9 cellular contexts compared by ENCODE assay signal in the genomic region with DNA sequence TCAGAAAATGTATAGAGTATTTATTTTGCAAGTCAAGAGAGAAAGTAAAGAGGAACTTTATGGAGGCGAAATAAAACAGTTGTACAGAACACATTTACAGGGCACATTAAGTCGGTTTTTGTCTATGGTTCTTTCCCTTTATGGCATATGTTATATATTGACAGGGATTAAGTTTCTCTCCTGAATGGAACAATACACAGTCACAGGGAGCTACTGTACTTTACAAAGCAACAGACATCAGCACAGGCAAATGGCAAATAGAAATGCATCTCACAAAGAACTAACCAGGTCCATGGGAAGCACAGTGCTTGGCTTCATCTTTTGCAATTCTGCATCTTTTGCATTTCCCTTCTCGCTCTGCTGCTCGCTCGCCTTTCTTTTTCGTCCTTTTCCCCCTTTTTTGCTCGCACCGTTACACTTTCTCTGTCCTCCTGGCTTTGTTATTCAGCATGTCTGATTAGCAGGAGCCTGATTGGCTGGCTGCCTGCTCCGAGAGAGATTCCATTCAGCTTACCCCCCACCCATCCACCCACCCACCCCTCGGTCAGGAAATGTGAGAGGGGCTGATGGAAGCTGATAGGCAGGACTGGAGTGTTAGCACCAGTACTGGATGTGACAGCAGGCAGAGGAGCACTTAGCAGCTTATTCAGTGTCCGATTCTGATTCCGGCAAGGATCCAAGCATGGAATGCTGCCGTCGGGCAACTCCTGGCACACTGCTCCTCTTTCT. TPM values are rescaled to one million over a fixed set of nuclear protein-coding genes. Genes with fewer than 3 reads are reported as not detected.
A peak's percentile ranks its signal among the peaks of the same experiment; 100 is the strongest.
DNase-seq lines count a peak whose midpoint lies in the region; ATAC-seq, FAIRE-seq and TF ChIP-seq lines count a peak whose summit lies in the region.
"Had no signal": no experiment of that assay in that cellular context is flagged by ENCODE, and none has a peak within 500 bp of the region (broad histone marks: within the 10 kb centered on the region; RNA-seq: fewer than 3 reads in every experiment).

A gene with protein sequence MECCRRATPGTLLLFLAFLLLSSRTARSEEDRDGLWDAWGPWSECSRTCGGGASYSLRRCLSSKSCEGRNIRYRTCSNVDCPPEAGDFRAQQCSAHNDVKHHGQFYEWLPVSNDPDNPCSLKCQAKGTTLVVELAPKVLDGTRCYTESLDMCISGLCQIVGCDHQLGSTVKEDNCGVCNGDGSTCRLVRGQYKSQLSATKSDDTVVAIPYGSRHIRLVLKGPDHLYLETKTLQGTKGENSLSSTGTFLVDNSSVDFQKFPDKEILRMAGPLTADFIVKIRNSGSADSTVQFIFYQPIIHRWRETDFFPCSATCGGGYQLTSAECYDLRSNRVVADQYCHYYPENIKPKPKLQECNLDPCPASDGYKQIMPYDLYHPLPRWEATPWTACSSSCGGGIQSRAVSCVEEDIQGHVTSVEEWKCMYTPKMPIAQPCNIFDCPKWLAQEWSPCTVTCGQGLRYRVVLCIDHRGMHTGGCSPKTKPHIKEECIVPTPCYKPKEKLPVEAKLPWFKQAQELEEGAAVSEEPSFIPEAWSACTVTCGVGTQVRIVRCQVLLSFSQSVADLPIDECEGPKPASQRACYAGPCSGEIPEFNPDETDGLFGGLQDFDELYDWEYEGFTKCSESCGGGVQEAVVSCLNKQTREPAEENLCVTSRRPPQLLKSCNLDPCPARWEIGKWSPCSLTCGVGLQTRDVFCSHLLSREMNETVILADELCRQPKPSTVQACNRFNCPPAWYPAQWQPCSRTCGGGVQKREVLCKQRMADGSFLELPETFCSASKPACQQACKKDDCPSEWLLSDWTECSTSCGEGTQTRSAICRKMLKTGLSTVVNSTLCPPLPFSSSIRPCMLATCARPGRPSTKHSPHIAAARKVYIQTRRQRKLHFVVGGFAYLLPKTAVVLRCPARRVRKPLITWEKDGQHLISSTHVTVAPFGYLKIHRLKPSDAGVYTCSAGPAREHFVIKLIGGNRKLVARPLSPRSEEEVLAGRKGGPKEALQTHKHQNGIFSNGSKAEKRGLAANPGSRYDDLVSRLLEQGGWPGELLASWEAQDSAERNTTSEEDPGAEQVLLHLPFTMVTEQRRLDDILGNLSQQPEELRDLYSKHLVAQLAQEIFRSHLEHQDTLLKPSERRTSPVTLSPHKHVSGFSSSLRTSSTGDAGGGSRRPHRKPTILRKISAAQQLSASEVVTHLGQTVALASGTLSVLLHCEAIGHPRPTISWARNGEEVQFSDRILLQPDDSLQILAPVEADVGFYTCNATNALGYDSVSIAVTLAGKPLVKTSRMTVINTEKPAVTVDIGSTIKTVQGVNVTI (N-terminal part only) (plus strand): TSS at position 603 of the 729 bp plus-strand sequence. CDS start 80 bp downstream, at position 683.

- H3K27ac Mint-ChIP-seq in stimulated activated memory B cell treated with anti-CD40 and anti-IgM and Interleukin-4, amounts not matched to agents 10 μg/mL and 1 μg/mL and 100 μg/mL, for 72 hours, result no peak within 1 kb of the TSS

- intact Hi-C loops in right cardiac atrium (cut with DNase I), result no loop called here

- H3K27me3 ChIP-seq in WERI-Rb-1 (ENCODE audit: insufficient read depth, low read depth, severe bottlenecking) (no peaks in the 10 kb centered on the region), right cardiac atrium (ENCODE audit: control insufficient read depth, insufficient read depth) (no peaks in the 10 kb centered on the region)

- H3K36me3 Mint-ChIP-seq in stimulated activated memory B cell treated with anti-CD40 and anti-IgM and Interleukin-4, amounts not matched to agents 10 μg/mL and 1 μg/mL and 100 μg/mL, for 72 hours, result no peaks in the 10 kb centered on the region

- H3K27ac ChIP-seq in WERI-Rb-1 (no peak within 1 kb of the TSS), right cardiac atrium (ENCODE audit: low read length) (no peak within 1 kb of the TSS)

- no peaks in the 10 kb centered on the region for H3K9me3 ChIP-seq in WERI-Rb-1 (ENCODE audit: severe bottlenecking)
- H3K9me3 ChIP-seq in right cardiac atrium (ENCODE audit: control insufficient read depth, low read length), result no peaks in the 10 kb centered on the region

- peaks cover 3% of the 10 kb centered on the region for H3K9me3 Mint-ChIP-seq in stimulated activated memory B cell treated with anti-CD40 and anti-IgM and Interleukin-4, amounts not matched to agents 10 μg/mL and 1 μg/mL and 100 μg/mL, for 72 hours

- 8% methylated on average over 14 of the region's 14 CpGs for WGBS in right cardiac atrium

- DNase-seq in H54 (ENCODE audit: insufficient read length, low spot score) (peak; percentile 22), WERI-Rb-1 (peak; percentile 28), right cardiac atrium (peak; percentile 46 to 82 (median 70)), retina (peak; percentile 78), DMS53 treated with DMSO at 0.1 percent for 48 hours (lab: John Stamatoyannopoulos, UW; ENCODE audit: unreplicated experiment) (no peak), MV-4-11 (lab: John Stamatoyannopoulos, UW) (no peak)

- H3K27me3 Mint-ChIP-seq in stimulated activated memory B cell treated with anti-CD40 and anti-IgM and Interleukin-4, amounts not matched to agents 10 μg/mL and 1 μg/mL and 100 μg/mL, for 72 hours, result no peaks in the 10 kb centered on the region

- no peak for FAIRE-seq in H54 (lab: Jason Lieb, UNC)

- H3K4me1 ChIP-seq in right cardiac atrium (ENCODE audit: control insufficient read depth, insufficient read depth, low read length), result peaks cover 2% of the 10 kb centered on the region

- H3K4me1 Mint-ChIP-seq in stimulated activated memory B cell treated with anti-CD40 and anti-IgM and Interleukin-4, amounts not matched to agents 10 μg/mL and 1 μg/mL and 100 μg/mL, for 72 hours, result no peaks in the 10 kb centered on the region

- no peaks in the 10 kb centered on the region for H3K36me3 ChIP-seq in WERI-Rb-1

- H3K4me3 ChIP-seq in WERI-Rb-1 (ENCODE audit: low read depth, low read length) (peak within 1 kb of the TSS; percentile 9; the same call in 1 of the 2 replicates), right cardiac atrium (ENCODE audit: low read length) (peak within 1 kb of the TSS; percentile 50)

- no peak within 1 kb of the TSS for H3K4me3 Mint-ChIP-seq in stimulated activated memory B cell treated with anti-CD40 and anti-IgM and Interleukin-4, amounts not matched to agents 10 μg/mL and 1 μg/mL and 100 μg/mL, for 72 hours

- peak; percentile 27; the same call in 1 of the 2 replicates for TF ChIP-seq POLR2A in H54 (IDR thresholded peaks at IDR 0.05; ENCODE audit: low read depth, low read length)

- ATAC-seq in right cardiac atrium (peak; percentile 88 to 89), GM21447 (IDR thresholded peaks at IDR 0.05; ENCODE audit: unreplicated experiment) (no peak)
- ATAC-seq in stimulated activated memory B cell treated with anti-CD40 and anti-IgM and Interleukin-4, amounts not matched to agents 10 μg/mL and 1 μg/mL and 100 μg/mL, for 72 hours, result no peak
- ATAC-seq: HCT116 had no signal

- no peak for TF ChIP-seq CTCF in WERI-Rb-1 (IDR thresholded peaks at IDR 0.05; ENCODE audit: low read depth, low read length)

RNA-seq across cellular contexts. Expression of the gene that starts here (rescaled TPM):
- total RNA-seq in right cardiac atrium, result 1 to 10 TPM; 2.2 to 5.0 (median 4.0) TPM
- polyA plus RNA-seq in right cardiac atrium, result 1.2 TPM

Comparison
In these comparisons a context has a peak if more than half of its experiments do, and no peak if none do; other contexts are left out.
1. DNase-seq: peak in H54 (single experiment), WERI-Rb-1 (single experiment), right cardiac atrium (3 of 3) and retina (single experiment); none in DMS53 treated with DMSO at 0.1 percent for 48 hours (single experiment) and MV-4-11 (single experiment).
2. ATAC-seq: peak in right cardiac atrium (2 of 2); none in stimulated activated memory B cell treated with anti-CD40 and anti-IgM and Interleukin-4, amounts not matched to agents 10 μg/mL and 1 μg/mL and 100 μg/mL, for 72 hours (single experiment) and GM21447 (single experiment).